11 cellular contexts compared by ENCODE assay signal in genomic region chr5:169299651-169300467, GRCh38. TPM values are rescaled to one million over a fixed set of nuclear protein-coding genes. Genes with fewer than 3 reads are reported as not detected.
A peak's percentile ranks its signal among the peaks of the same experiment; 100 is the strongest.
DNase-seq lines count a peak whose midpoint lies in the region; ATAC-seq and TF ChIP-seq lines count a peak whose summit lies in the region.
"Had no signal": no experiment of that assay in that cellular context is flagged by ENCODE, and none has a peak within 500 bp of the region (broad histone marks: within the 10 kb centered on the region; RNA-seq: fewer than 3 reads in every experiment).

No MANE protein-coding gene starts in this region.

- TF ChIP-seq EP300 in SK-N-SH (IDR thresholded peaks at IDR 0.05; ENCODE audit: borderline replicate concordance in 1 of 2, low read depth in 1 of 2, low read length in 1 of 2), result no peak
- no peak for TF ChIP-seq EP300 in neural cell (conservative IDR thresholded peaks at IDR 0.05; ENCODE audit: poor library complexity, severe bottlenecking)

- ATAC-seq in SK-N-SH treated with all-trans-retinoic acid at 6 μM for 48 hours, result no peak
- peak; percentile 17 for ATAC-seq in aorta (ENCODE audit: low FRiP score)
- ATAC-seq in GM21390 (IDR thresholded peaks at IDR 0.05; ENCODE audit: unreplicated experiment), result no peak
- no peak for ATAC-seq in GM21423 (IDR thresholded peaks at IDR 0.05; ENCODE audit: unreplicated experiment)

- H3K9ac ChIP-seq in SK-N-SH, result peak overlapping the region; percentile 68
- no peak overlapping the region for H3K9ac ChIP-seq in fibroblast of lung (ENCODE audit: insufficient read depth, low read length)
- no peak overlapping the region for H3K9ac ChIP-seq in neural cell (ENCODE audit: low read length)

- H4K20me1 ChIP-seq in SK-N-SH (ENCODE audit: insufficient read depth), result peaks cover 7% of the 10 kb centered on the region; the same call in 1 of the 2 replicates
- H4K20me1 ChIP-seq in fibroblast of lung (ENCODE audit: control insufficient read depth, extremely low read depth, insufficient read depth, low read length), result no peaks in the 10 kb centered on the region
- H4K20me1 ChIP-seq in neural cell (ENCODE audit: insufficient read depth), result no peaks in the 10 kb centered on the region

- 60% methylated on average over 34 of the region's 35 CpGs for WGBS in SK-N-SH (ENCODE audit: low lambda C conversion rate)
- WGBS in aorta, 2 donors, result 2% methylated on average over 35 of the region's 35 CpGs

- H3K9me2 ChIP-seq in SK-N-SH, result no peaks in the 10 kb centered on the region
- no peaks in the 10 kb centered on the region for H3K9me2 ChIP-seq in neural cell (ENCODE audit: insufficient read depth, low read length)

- TF ChIP-seq RAD21 in SK-N-SH (IDR thresholded peaks at IDR 0.05; ENCODE audit: low read length), result no peak
- TF ChIP-seq RAD21 in neural cell (conservative IDR thresholded peaks at IDR 0.05), result no peak

- CTCF ChIA-PET in SK-N-SH (lab: Yijun Ruan, JAX), result interaction anchor here (0.5 to 5.1 kb wide), 15 partner anchors 7 to 353 kb away, joined by 3 to 65 read pairs (median 13); no protein-coding TSS in a partner anchor

- H3K27ac ChIP-seq in SK-N-SH (ENCODE audit: low read depth in 2 of 2, low read length in 1 of 2) (peak overlapping the region; percentile 30 to 66), fibroblast of lung (ENCODE audit: insufficient read depth, low read length) (no peak overlapping the region), neural cell (ENCODE audit: low read length) (no peak overlapping the region), aorta (ENCODE audit: low read depth in 1 of 2, low read length in 2 of 2) (peak overlapping the region in 1 of 2 donors; percentile 7)

- intact Hi-C loops in aorta (cut with DNase I), result loop anchor here (5.0 to 10.0 kb wide), 7 partner anchors 103 to 618 kb away; partner anchors contain the start of gene SPDL1 (in 1 of the 2)

- H3K4me1 ChIP-seq in SK-N-SH (ENCODE audit: control insufficient read depth in 1 of 2, insufficient read depth in 2 of 2, low read depth in 1 of 2, low read length in 1 of 2) (peaks cover 10 to 40% of the 10 kb centered on the region in 2 experiments; a peak in 2 of 4 replicates), fibroblast of lung (ENCODE audit: control insufficient read depth, extremely low read depth, insufficient read depth, low read length) (peaks cover 8% of the 10 kb centered on the region), aorta (ENCODE audit: control insufficient read depth in 1 of 2, insufficient read depth in 2 of 2, low read length in 2 of 2) (peaks cover 0 to 6% of the 10 kb centered on the region in 2 donors)

- H3K36me3 ChIP-seq in SK-N-SH (replicated peaks in 1 of 2; ENCODE audit: control insufficient read depth in 1 of 2, insufficient read depth in 2 of 2, low read length in 1 of 2), result peaks cover 10 to 23% of the 10 kb centered on the region in 2 experiments
- no peaks in the 10 kb centered on the region for H3K36me3 ChIP-seq in fibroblast of lung (ENCODE audit: control insufficient read depth, insufficient read depth, low read length)
- no peaks in the 10 kb centered on the region for H3K36me3 ChIP-seq in neural cell (ENCODE audit: insufficient read depth, low read length)
- no peaks in the 10 kb centered on the region for H3K36me3 ChIP-seq in aorta (ENCODE audit: control insufficient read depth in 1 of 2, insufficient read depth in 2 of 2, low read length in 1 of 2)

- peak overlapping the region; percentile 75 to 87 for H3K4me3 ChIP-seq in SK-N-SH (ENCODE audit: low read depth in 2 of 2, low read length in 1 of 2)
- H3K4me3 ChIP-seq in fibroblast of lung (replicated peaks in 1 of 4; ENCODE audit: control extremely low read depth in 1 of 4, insufficient read depth in 1 of 4, low read depth in 3 of 4, low read length in 4 of 4), result peak overlapping the region in 1 of 4 experiments; percentile 59
- H3K4me3 ChIP-seq in neural cell (ENCODE audit: low read length), result peak overlapping the region; percentile 51
- peak overlapping the region; percentile 78 to 79 for H3K4me3 ChIP-seq in aorta (ENCODE audit: low read length in 2 of 2)

- H2AFZ ChIP-seq in SK-N-SH (ENCODE audit: low read depth) (no peak overlapping the region), fibroblast of lung (ENCODE audit: low read length) (no peak overlapping the region), neural cell (ENCODE audit: low read depth, low read length) (no peak overlapping the region)

- no peak for TF ChIP-seq CTCF in SK-N-SH (IDR thresholded peaks at IDR 0.05)
- no peak for TF ChIP-seq CTCF in fibroblast of lung (conservative IDR thresholded peaks at IDR 0.05 in 1 of 2, IDR thresholded peaks at IDR 0.05 in 1 of 2; ENCODE audit: low read depth in 1 of 2, low read length in 2 of 2)
- TF ChIP-seq CTCF in neural cell (IDR thresholded peaks at IDR 0.05; ENCODE audit: poor library complexity, severe bottlenecking), result no peak

- H3K4me2 ChIP-seq in SK-N-SH, result peak overlapping the region; percentile 94
- peak overlapping the region; percentile 38 for H3K4me2 ChIP-seq in fibroblast of lung (ENCODE audit: extremely low read depth, insufficient read depth, low read length)
- H3K4me2 ChIP-seq in neural cell (ENCODE audit: low read length), result no peak overlapping the region

- POLR2A ChIA-PET in SK-N-SH (lab: Yijun Ruan, JAX), result interaction anchor here (0.6 to 1.6 kb wide), 5 partner anchors 19 to 311 kb away, joined by 3 to 6 read pairs (median 3); partner anchors contain the start of gene SPDL1

- H3K9me3 ChIP-seq in SK-N-SH, result no peaks in the 10 kb centered on the region
- no peaks in the 10 kb centered on the region for H3K9me3 ChIP-seq in fibroblast of lung (ENCODE audit: control insufficient read depth, insufficient read depth, low read depth, low read length)
- no peaks in the 10 kb centered on the region for H3K9me3 ChIP-seq in neural cell (ENCODE audit: low read length)
- H3K9me3 ChIP-seq in aorta (ENCODE audit: control insufficient read depth, low read length), result no peaks in the 10 kb centered on the region

- H3K79me2 ChIP-seq in SK-N-SH (ENCODE audit: insufficient read depth) (peaks cover 55% of the 10 kb centered on the region), fibroblast of lung (ENCODE audit: control insufficient read depth, insufficient read depth, low read length) (no peaks in the 10 kb centered on the region), neural cell (replicated peaks; ENCODE audit: insufficient read depth, low read length) (no peaks in the 10 kb centered on the region)

- DNase-seq in SK-N-SH (no peak), fibroblast of lung (ENCODE audit: low read depth in 2 of 2) (peak; percentile 25 to 37), aorta (peak in 1 of 2 donors; percentile 46), activated gamma-delta T cell treated with Interleukin-2 at 50 U/mL for 16 hours (no peak)
- DNase-seq: activated CD4-positive, alpha-beta T cell treated with anti-CD3 and anti-CD28 coated beads for 48 hours; NCI-H748 treated with DMSO at 0.1 percent for 48 hours; stimulated activated naive CD4-positive, alpha-beta T cell treated with Interleukin-2 at 50 U/mL for 16 hours had no signal

- H3K27me3 ChIP-seq in SK-N-SH (ENCODE audit: insufficient read depth), result no peaks in the 10 kb centered on the region
- peaks cover 17% of the 10 kb centered on the region for H3K27me3 ChIP-seq in fibroblast of lung (ENCODE audit: control insufficient read depth, insufficient read depth, low read length)
- H3K27me3 ChIP-seq in neural cell (ENCODE audit: insufficient read depth, low read depth, low read length), result peaks cover 45% of the 10 kb centered on the region
- H3K27me3 ChIP-seq in aorta (ENCODE audit: control insufficient read depth in 1 of 2, insufficient read depth in 2 of 2, low read length in 1 of 2), result no peaks in the 10 kb centered on the region

- peaks cover 8% of the 10 kb centered on the region for H3F3A ChIP-seq in SK-N-SH (replicated peaks; ENCODE audit: insufficient read depth)
- no peaks in the 10 kb centered on the region for H3F3A ChIP-seq in neural cell (ENCODE audit: insufficient read depth, low read length, poor library complexity, severe bottlenecking)

TF ChIP-seq in SK-N-SH, 30 proteins besides CTCF, POLR2A, EP300 and RAD21 (continues in another document):
- TF ChIP-seq, protein P1, sequence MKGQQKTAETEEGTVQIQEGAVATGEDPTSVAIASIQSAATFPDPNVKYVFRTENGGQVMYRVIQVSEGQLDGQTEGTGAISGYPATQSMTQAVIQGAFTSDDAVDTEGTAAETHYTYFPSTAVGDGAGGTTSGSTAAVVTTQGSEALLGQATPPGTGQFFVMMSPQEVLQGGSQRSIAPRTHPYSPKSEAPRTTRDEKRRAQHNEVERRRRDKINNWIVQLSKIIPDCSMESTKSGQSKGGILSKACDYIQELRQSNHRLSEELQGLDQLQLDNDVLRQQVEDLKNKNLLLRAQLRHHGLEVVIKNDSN (IDR thresholded peaks at IDR 0.05; ENCODE audit: borderline replicate concordance, low read depth), result no peak

TF ChIP-seq in SK-N-SH treated with all-trans-retinoic acid at 6 μM for 48 hours, 23 proteins besides CTCF, POLR2A, EP300 and RAD21 (continues in another document):
- TF ChIP-seq ZC3H10 (CRISPR knock-in tag; IDR thresholded peaks at IDR 0.05) (no peak), ZNF8 (CRISPR knock-in tag; IDR thresholded peaks at IDR 0.05) (no peak)

TF ChIP-seq in neural cell, 6 proteins besides CTCF, POLR2A, EP300 and RAD21 (continues in another document):
- TF ChIP-seq MXI1 (conservative IDR thresholded peaks at IDR 0.05; ENCODE audit: poor library complexity, severe bottlenecking), result no peak
- no peak for TF ChIP-seq TAF1 (IDR thresholded peaks at IDR 0.05; ENCODE audit: low read depth)
- no peak for TF ChIP-seq SMC3 (conservative IDR thresholded peaks at IDR 0.05; ENCODE audit: poor library complexity)
- no peak for TF ChIP-seq EZH2 (IDR thresholded peaks at IDR 0.05; ENCODE audit: borderline replicate concordance, insufficient read depth, low read length, poor library complexity, severe bottlenecking)

RNA-seq across cellular contexts. Expression of gene SLIT3, which starts 1.1 kb away (rescaled TPM):
- polyA plus RNA-seq in SK-N-SH (2012; rRNA removed) (80.0 and 119 TPM in 2 replicates), fibroblast of lung (1.6 and 3.3 TPM in 2 replicates), neural cell (0.06 and 1.2 TPM in 2 replicates), aorta (10 to 100 TPM in 1 of 2 donors, 1 to 10 TPM in 1; 8.6 to 69.0 TPM)
- polyA plus RNA-seq in SK-N-SH (2012; cell fraction: cytosol; rRNA removed), result 65.8 and 110 TPM in 2 replicates
- 139 and 176 TPM in 2 replicates for polyA plus RNA-seq in SK-N-SH (2012; cell fraction: nucleus; rRNA removed)
- total RNA-seq in fibroblast of lung (4.6 and 8.0 TPM in 2 replicates), aorta (100 to 1,000 TPM in 1 of 2 donors, 10 to 100 TPM in 1; 85.0 to 108 TPM)
- polyA plus RNA-seq in fibroblast of lung (2012), result 1.9 and 2.6 TPM in 2 replicates
- polyA minus RNA-seq in fibroblast of lung (ENCODE audit: low replicate concordance) (7.3 and 15.9 TPM in 2 replicates), neural cell (0.69 and 0.73 TPM in 2 replicates)

Comparison
In these comparisons a context has a peak if more than half of its experiments do, and no peak if none do; other contexts are left out.
1. DNase-seq: peak in fibroblast of lung (2 of 2); none in SK-N-SH (single experiment) and activated gamma-delta T cell treated with Interleukin-2 at 50 U/mL for 16 hours (single experiment).
2. H3K27ac ChIP-seq: peak in SK-N-SH (2 of 2); none in fibroblast of lung (single experiment) and neural cell (single experiment).